ENCODE assay signal across 8 cellular contexts in genomic region chr12:6965026-6965661, GRCh38. TPM values are rescaled to one million over a fixed set of nuclear protein-coding genes. Genes with fewer than 3 reads are reported as not detected.
DNase-seq lines count a peak whose midpoint lies in the region; ATAC-seq and TF ChIP-seq lines count a peak whose summit lies in the region.

No MANE protein-coding gene starts in this region.

- peaks cover 64% of the 10 kb centered on the region for H3K36me3 Mint-ChIP-seq in activated CD8-positive, alpha-beta T cell treated with anti-CD3 and anti-CD28 coated beads, Interleukin-2, amount 10 ng/mL, durations not matched to agents 7 days and 5 days (ENCODE audit: low read depth)
- H3K36me3 Mint-ChIP-seq in effector memory CD8-positive, alpha-beta T cell (ENCODE audit: insufficient read depth), result peaks cover 50% of the 10 kb centered on the region

- POLR2A ChIA-PET in activated CD8-positive, alpha-beta T cell treated with anti-CD3 and anti-CD28 coated beads, Interleukin-2, amount 10 ng/mL, durations not matched to agents 7 days and 5 days (lab: Charles Lee), result interaction anchor here (0.7 to 18.7 kb wide), 7 partner anchors 20 to 98 kb away, joined by 3 to 1099 read pairs (median 4); partner anchors contain the start of genes C12orf57, ENO2, LPCAT3 and PTPN6

- H3K27me3 Mint-ChIP-seq in activated CD8-positive, alpha-beta T cell treated with anti-CD3 and anti-CD28 coated beads, Interleukin-2, amount 10 ng/mL, durations not matched to agents 7 days and 5 days (ENCODE audit: low read depth), result no peaks in the 10 kb centered on the region
- H3K27me3 Mint-ChIP-seq in effector memory CD8-positive, alpha-beta T cell, result no peaks in the 10 kb centered on the region

- CTCF ChIA-PET in activated CD8-positive, alpha-beta T cell treated with anti-CD3 and anti-CD28 coated beads, Interleukin-2, amount 10 ng/mL, durations not matched to agents 7 days and 5 days (lab: Charles Lee), result interaction anchor here (0.7 to 13.3 kb wide), 22 partner anchors 9 to 330 kb away, joined by 3 to 742 read pairs (median 6); partner anchors contain the start of genes C12orf57, C1RL, CDCA3 and LPAR5

- DNase-seq in HK-2 (ENCODE audit: unreplicated experiment) (peak; percentile 61), NCI-H774 (lab: John Stamatoyannopoulos, UW) (peak; percentile 85), midbrain (lab: John Stamatoyannopoulos, UW) (peak; percentile 87)
- DNase-seq in activated CD8-positive, alpha-beta T cell treated with anti-CD3 and anti-CD28 coated beads, Interleukin-2, amount 10 ng/mL, durations not matched to agents 7 days and 5 days, result peak; percentile 93
- DNase-seq in effector memory CD8-positive, alpha-beta T cell, result peak; percentile 85 to 88 (median 86)
- peak; percentile 74 to 79 for DNase-seq in stimulated activated CD8-positive, alpha-beta memory T cell treated with anti-CD3 and anti-CD28 coated beads, Interleukin-15, amount 100 ng/mL, for 48 hours (ENCODE audit: low read depth in 2 of 2)

- H3K4me1 Mint-ChIP-seq in activated CD8-positive, alpha-beta T cell treated with anti-CD3 and anti-CD28 coated beads, Interleukin-2, amount 10 ng/mL, durations not matched to agents 7 days and 5 days (ENCODE audit: low read depth), result peaks cover 75% of the 10 kb centered on the region
- peaks cover 38 to 44% of the 10 kb centered on the region in 2 donors for H3K4me1 Mint-ChIP-seq in effector memory CD8-positive, alpha-beta T cell (ENCODE audit: low read depth in 2 of 2)

- peak overlapping the region; percentile 77 for H3K27ac Mint-ChIP-seq in activated CD8-positive, alpha-beta T cell treated with anti-CD3 and anti-CD28 coated beads, Interleukin-2, amount 10 ng/mL, durations not matched to agents 7 days and 5 days
- peak overlapping the region; percentile 85 to 92 for H3K27ac Mint-ChIP-seq in effector memory CD8-positive, alpha-beta T cell

- no peaks in the 10 kb centered on the region for H3K9me3 Mint-ChIP-seq in activated CD8-positive, alpha-beta T cell treated with anti-CD3 and anti-CD28 coated beads, Interleukin-2, amount 10 ng/mL, durations not matched to agents 7 days and 5 days (ENCODE audit: insufficient read depth)
- no peaks in the 10 kb centered on the region for H3K9me3 Mint-ChIP-seq in effector memory CD8-positive, alpha-beta T cell

- peak; percentile 65 for ATAC-seq in activated CD8-positive, alpha-beta T cell treated with anti-CD3 and anti-CD28 coated beads, Interleukin-2, amount 10 ng/mL, durations not matched to agents 7 days and 5 days
- peak; percentile 44 for ATAC-seq in effector memory CD8-positive, alpha-beta T cell (replicated peaks)
- no peak for ATAC-seq in HG02623 (IDR thresholded peaks at IDR 0.05; ENCODE audit: unreplicated experiment)

- H3K4me3 Mint-ChIP-seq in activated CD8-positive, alpha-beta T cell treated with anti-CD3 and anti-CD28 coated beads, Interleukin-2, amount 10 ng/mL, durations not matched to agents 7 days and 5 days, result peak overlapping the region; percentile 12
- no peak overlapping the region for H3K4me3 Mint-ChIP-seq in effector memory CD8-positive, alpha-beta T cell

- peak; percentile 90 for TF ChIP-seq CTCF in GM12873 (IDR thresholded peaks at IDR 0.05; ENCODE audit: insufficient read depth, low read depth, low read length, missing control alignments)

RNA-seq across cellular contexts. Expression of gene PHB2, which starts 5.3 kb away (rescaled TPM):
- total RNA-seq in activated CD8-positive, alpha-beta T cell treated with anti-CD3 and anti-CD28 coated beads, Interleukin-2, amount 10 ng/mL, durations not matched to agents 7 days and 5 days, result 100 to 1,000 TPM; 226 to 236 TPM

RNA-seq across cellular contexts. Expression of gene EMG1, which starts 5.6 kb away (rescaled TPM):
- 10 to 100 TPM; 54.9 to 58.7 TPM for total RNA-seq in activated CD8-positive, alpha-beta T cell treated with anti-CD3 and anti-CD28 coated beads, Interleukin-2, amount 10 ng/mL, durations not matched to agents 7 days and 5 days

RNA-seq across cellular contexts. Expression of gene PTPN6, which starts 14.0 kb away (rescaled TPM):
- total RNA-seq in activated CD8-positive, alpha-beta T cell treated with anti-CD3 and anti-CD28 coated beads, Interleukin-2, amount 10 ng/mL, durations not matched to agents 7 days and 5 days, result 100 to 1,000 TPM; 354 to 397 TPM

RNA-seq across cellular contexts. Expression of gene C12orf57, which starts 21.3 kb away (rescaled TPM):
- 100 to 1,000 TPM; 184 to 185 TPM for total RNA-seq in activated CD8-positive, alpha-beta T cell treated with anti-CD3 and anti-CD28 coated beads, Interleukin-2, amount 10 ng/mL, durations not matched to agents 7 days and 5 days

RNA-seq across cellular contexts. Expression of gene RNU7-1, which starts 21.5 kb away (rescaled TPM):
- total RNA-seq in activated CD8-positive, alpha-beta T cell treated with anti-CD3 and anti-CD28 coated beads, Interleukin-2, amount 10 ng/mL, durations not matched to agents 7 days and 5 days, result not detected
